9 cellular contexts compared by ENCODE assay signal in the genomic region with DNA sequence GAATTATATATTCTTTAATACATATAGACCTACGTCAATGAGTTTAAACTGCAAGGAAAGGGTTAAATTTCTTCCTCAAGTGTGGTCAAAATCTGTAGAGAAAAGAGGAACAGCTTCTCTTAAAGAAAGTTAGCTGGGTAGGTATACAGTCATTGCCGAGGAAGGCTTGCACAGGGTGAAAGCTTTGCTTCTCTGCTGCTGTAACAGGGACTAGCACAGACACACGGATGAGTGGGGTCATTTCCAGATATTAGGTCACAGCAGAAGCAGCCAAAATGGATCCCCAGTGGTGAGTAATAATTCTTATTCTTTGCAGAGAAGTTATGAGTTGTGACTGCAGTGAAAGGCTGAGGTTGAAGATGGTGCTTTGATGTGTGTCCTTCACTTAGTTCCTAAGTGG. TPM values are rescaled to one million over a fixed set of nuclear protein-coding genes. Genes with fewer than 3 reads are reported as not detected.
DNase-seq lines count a peak whose midpoint lies in the region; ATAC-seq lines count a peak whose summit lies in the region.
"Had no signal": no experiment of that assay in that cellular context is flagged by ENCODE, and none has a peak within 500 bp of the region (broad histone marks: within the 10 kb centered on the region; RNA-seq: fewer than 3 reads in every experiment).

A gene with protein sequence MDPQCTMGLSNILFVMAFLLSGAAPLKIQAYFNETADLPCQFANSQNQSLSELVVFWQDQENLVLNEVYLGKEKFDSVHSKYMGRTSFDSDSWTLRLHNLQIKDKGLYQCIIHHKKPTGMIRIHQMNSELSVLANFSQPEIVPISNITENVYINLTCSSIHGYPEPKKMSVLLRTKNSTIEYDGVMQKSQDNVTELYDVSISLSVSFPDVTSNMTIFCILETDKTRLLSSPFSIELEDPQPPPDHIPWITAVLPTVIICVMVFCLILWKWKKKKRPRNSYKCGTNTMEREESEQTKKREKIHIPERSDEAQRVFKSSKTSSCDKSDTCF (plus strand): TSS at position 148 of the 400 bp plus-strand sequence. CDS start 128 bp downstream, at position 276.

- intact Hi-C loops in sciatic nerve (cut with DNase I) = no loop called here
- intact Hi-C loops in aorta (cut with DNase I) = no loop called here

- peak; percentile 16 for DNase-seq in RKO (ENCODE audit: low spot score)
- no peak for DNase-seq in sciatic nerve (ENCODE audit: low spot score)
- DNase-seq in aorta = no peak
- no peak for DNase-seq in NCI-H1694 treated with DMSO at 0.1 percent for 48 hours (lab: John Stamatoyannopoulos, UW)
- no peak for DNase-seq in NCI-H187 treated with DMSO at 0.1 percent for 48 hours (lab: John Stamatoyannopoulos, UW)
- no peak for DNase-seq in dermis blood vessel endothelial cell

- H3K9me3 ChIP-seq in aorta (ENCODE audit: control insufficient read depth, low read length) = no peaks in the 10 kb centered on the region

- H3K36me3 ChIP-seq in aorta (ENCODE audit: control insufficient read depth in 1 of 2, insufficient read depth in 2 of 2, low read length in 1 of 2) = no peaks in the 10 kb centered on the region

- no peak within 1 kb of the TSS for H3K27ac ChIP-seq in aorta (ENCODE audit: low read depth in 1 of 2, low read length in 2 of 2)

- H3K4me3 ChIP-seq in aorta (ENCODE audit: low read length in 2 of 2) = no peak within 1 kb of the TSS

- WGBS in aorta, 2 donors = 28% methylated on average over 3 of the region's 3 CpGs

- H3K27me3 ChIP-seq in aorta (ENCODE audit: control insufficient read depth in 1 of 2, insufficient read depth in 2 of 2, low read length in 1 of 2) = no peaks in the 10 kb centered on the region

- no peaks in the 10 kb centered on the region for H3K4me1 ChIP-seq in aorta (ENCODE audit: control insufficient read depth in 1 of 2, insufficient read depth in 2 of 2, low read length in 2 of 2)

- peak; percentile 86 for ATAC-seq in GM19035 (IDR thresholded peaks at IDR 0.05; ENCODE audit: unreplicated experiment)
- ATAC-seq in HG02938 (IDR thresholded peaks at IDR 0.05; ENCODE audit: unreplicated experiment) = peak; percentile 92
- peak; percentile 81 for ATAC-seq in sciatic nerve
- no peak for ATAC-seq in aorta (ENCODE audit: low FRiP score)

RNA-seq across cellular contexts. Expression of the gene that starts here (rescaled TPM):
- total RNA-seq in sciatic nerve (15.4 TPM), aorta (10 to 100 TPM; 11.9 to 19.7 TPM), dermis blood vessel endothelial cell (not detected in 2 replicates)
- polyA plus RNA-seq in aorta = 1 to 10 TPM; 2.6 to 6.3 TPM
- total RNA-seq: NCI-H460 had no signal

Comparison
In these comparisons a context has a peak if more than half of its experiments do, and no peak if none do; other contexts are left out.
1. RNA of the gene that starts here (total RNA-seq): 11.9 to 19.7 TPM in aorta and 15.4 TPM in sciatic nerve (single experiment); not detected in dermis blood vessel endothelial cell; every median in the first group is over 10 times any median in the second.